ENCODE assay signal across 15 cellular contexts in genomic region chr2:242034996-242035814, GRCh38.
"Had no signal": no experiment of that assay in that cellular context is flagged by ENCODE, and none has a peak within 500 bp of the region (broad histone marks: within the 10 kb centered on the region; RNA-seq: fewer than 3 reads in every experiment).

No MANE protein-coding gene starts in this region.

- H3K27ac Mint-ChIP-seq: activated CD4-positive, alpha-beta memory T cell treated with anti-CD3 and anti-CD28 coated beads for 36 hours; activated naive CD8-positive, alpha-beta T cell; memory B cell; nephron had no signal

- H3K27ac ChIP-seq: dorsolateral prefrontal cortex, esophagus muscularis mucosa, SJSA1, tibial artery, VCaP had no signal

- H3K4me3 Mint-ChIP-seq: activated CD4-positive, alpha-beta memory T cell treated with anti-CD3 and anti-CD28 coated beads for 36 hours; activated naive CD8-positive, alpha-beta T cell; memory B cell; nephron had no signal

- H3K36me3 ChIP-seq: esophagus muscularis mucosa, SJSA1, tibial artery had no signal

- H3K4me3 ChIP-seq: dorsolateral prefrontal cortex, esophagus muscularis mucosa, SJSA1, tibial artery had no signal

- H3K36me3 Mint-ChIP-seq: activated CD4-positive, alpha-beta memory T cell treated with anti-CD3 and anti-CD28 coated beads for 36 hours; memory B cell had no signal

- H3K9me3 ChIP-seq: esophagus muscularis mucosa, SJSA1, tibial artery had no signal

- H3K9me3 Mint-ChIP-seq: activated CD4-positive, alpha-beta memory T cell treated with anti-CD3 and anti-CD28 coated beads for 36 hours; memory B cell; nephron had no signal

- H3K4me1 ChIP-seq: esophagus muscularis mucosa, tibial artery had no signal

- H3K27me3 Mint-ChIP-seq: activated naive CD8-positive, alpha-beta T cell had no signal

- H3K4me1 Mint-ChIP-seq: nephron had no signal

- DNase-seq: activated CD4-positive, alpha-beta memory T cell treated with anti-CD3 and anti-CD28 coated beads for 36 hours; activated CD8-positive, alpha-beta memory T cell treated with anti-CD3 and anti-CD28 coated beads, Interleukin-2, amount 50 U/mL, for 4 hours; glutamatergic neuron; left cardiac atrium; small intestine; SW 1271; T1000; tibial artery had no signal
